In the genomic region with DNA sequence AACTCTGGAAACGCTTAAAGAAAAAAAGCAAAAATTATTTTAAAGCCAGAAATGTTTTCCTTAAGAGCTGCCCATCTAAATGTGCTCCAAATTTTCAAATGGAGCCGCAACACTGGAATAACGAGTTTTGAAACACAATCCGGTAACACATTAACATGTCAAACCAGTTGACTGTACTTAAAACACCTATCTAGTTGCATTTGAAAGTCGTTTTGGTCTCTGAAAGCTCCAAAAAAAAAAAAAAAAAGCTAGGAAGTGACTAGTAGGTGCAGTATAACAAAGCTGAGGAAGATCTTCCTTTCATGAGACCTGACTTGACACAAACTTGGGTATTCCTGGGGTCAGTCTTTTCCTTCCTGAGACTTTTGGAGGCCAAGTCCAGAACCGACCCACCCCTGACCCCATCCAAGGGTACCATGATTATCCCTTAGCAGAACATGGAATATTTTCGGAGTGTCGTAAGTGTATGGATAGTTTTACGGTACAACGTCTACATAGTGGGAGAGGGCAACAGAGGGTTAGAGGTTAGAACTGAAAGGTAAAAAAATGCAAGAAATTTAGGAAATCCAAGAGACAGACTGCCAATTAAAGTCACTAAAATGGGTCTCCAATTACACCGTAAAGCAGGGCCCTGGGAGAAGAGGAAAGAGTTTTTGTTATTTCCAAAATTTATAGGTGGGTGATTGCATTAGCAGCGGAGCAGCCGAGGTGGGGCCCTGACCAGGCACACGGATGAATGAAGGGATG, we compare ENCODE assay signal across 8 cellular contexts. TPM values are rescaled to one million over a fixed set of nuclear protein-coding genes. Genes with fewer than 3 reads are reported as not detected.
DNase-seq lines count a peak whose midpoint lies in the region; ATAC-seq and TF ChIP-seq lines count a peak whose summit lies in the region.

No MANE protein-coding gene starts in this region.

- H3K9me3 ChIP-seq in ascending aorta (no peaks in the 10 kb centered on the region), lung (ENCODE audit: control insufficient read depth in 2 of 2, insufficient read depth in 1 of 2, low read length in 1 of 2) (no peaks in the 10 kb centered on the region)

- TF ChIP-seq CTCF in ascending aorta (IDR thresholded peaks at IDR 0.05) (no peak), lung (IDR thresholded peaks at IDR 0.05; ENCODE audit: control extremely low read depth, extremely low read depth) (no peak)

- WGBS in lung, 2 donors, result 19 to 20% methylated on average over 14 of the region's 14 CpGs

- intact Hi-C loops in ascending aorta (cut with DNase I), result loop anchor here (1.0 to 10.0 kb wide), 4 partner anchors 64 to 1524 kb away; partner anchors contain the start of genes LYSMD3, MBLAC2, MEF2C and POLR3G

- peak; percentile 2 for ATAC-seq in HG03457 (IDR thresholded peaks at IDR 0.05; ENCODE audit: unreplicated experiment)
- ATAC-seq in lung (ENCODE audit: insufficient read depth, low FRiP score), result no peak
- no peak for ATAC-seq in GM19351 (IDR thresholded peaks at IDR 0.05; ENCODE audit: unreplicated experiment)

- H3K4me3 ChIP-seq in ascending aorta (peak overlapping the region; percentile 89 to 97), lung (peak overlapping the region; percentile 66)

- no peaks in the 10 kb centered on the region for H3K27me3 ChIP-seq in ascending aorta
- no peaks in the 10 kb centered on the region for H3K27me3 ChIP-seq in lung (ENCODE audit: control insufficient read depth, insufficient read depth)

- H3K27ac ChIP-seq in ascending aorta (peak overlapping the region; percentile 95 to 98), lung (ENCODE audit: low read depth in 1 of 2, low read length in 1 of 2) (peak overlapping the region; percentile 93 to 98)

- H3K36me3 ChIP-seq in ascending aorta (peaks cover 0 to 11% of the 10 kb centered on the region in 2 donors), lung (ENCODE audit: control insufficient read depth in 2 of 2, insufficient read depth in 2 of 2, low read length in 2 of 2) (peaks cover 0 to 1% of the 10 kb centered on the region in 2 donors)

- DNase-seq in activated T-cell treated with anti-CD3 and anti-CD28 coated beads for 24 hours (ENCODE audit: low read depth) (peak; percentile 1), ascending aorta (ENCODE audit: low spot score in 2 of 2) (no peak), lung (ENCODE audit: low spot score) (no peak), NCI-H2029 (lab: John Stamatoyannopoulos, UW) (no peak)
- no peak for DNase-seq in activated T-cell treated with anti-CD3 and anti-CD28 coated beads, Interleukin-2, amount 50 U/mL, for 1 hour
- DNase-seq in activated effector memory CD4-positive, alpha-beta T cell treated with anti-CD3 and anti-CD28 coated beads, Interleukin-2, amount 50 U/mL, for 16 hours, result no peak

- H3K4me1 ChIP-seq in ascending aorta (peaks cover 0 to 5% of the 10 kb centered on the region in 2 donors), lung (ENCODE audit: control insufficient read depth in 2 of 2, insufficient read depth in 2 of 2, low read length in 2 of 2) (no peaks in the 10 kb centered on the region)

RNA-seq across cellular contexts. Expression of gene CETN3, which starts 0.8 kb away (rescaled TPM):
- 36.7 TPM for total RNA-seq in ascending aorta
- 10 to 100 TPM; 16.8 to 43.8 TPM for total RNA-seq in lung
- 10 to 100 TPM; 15.7 to 27.2 TPM for polyA plus RNA-seq in lung
